In the genomic region with DNA sequence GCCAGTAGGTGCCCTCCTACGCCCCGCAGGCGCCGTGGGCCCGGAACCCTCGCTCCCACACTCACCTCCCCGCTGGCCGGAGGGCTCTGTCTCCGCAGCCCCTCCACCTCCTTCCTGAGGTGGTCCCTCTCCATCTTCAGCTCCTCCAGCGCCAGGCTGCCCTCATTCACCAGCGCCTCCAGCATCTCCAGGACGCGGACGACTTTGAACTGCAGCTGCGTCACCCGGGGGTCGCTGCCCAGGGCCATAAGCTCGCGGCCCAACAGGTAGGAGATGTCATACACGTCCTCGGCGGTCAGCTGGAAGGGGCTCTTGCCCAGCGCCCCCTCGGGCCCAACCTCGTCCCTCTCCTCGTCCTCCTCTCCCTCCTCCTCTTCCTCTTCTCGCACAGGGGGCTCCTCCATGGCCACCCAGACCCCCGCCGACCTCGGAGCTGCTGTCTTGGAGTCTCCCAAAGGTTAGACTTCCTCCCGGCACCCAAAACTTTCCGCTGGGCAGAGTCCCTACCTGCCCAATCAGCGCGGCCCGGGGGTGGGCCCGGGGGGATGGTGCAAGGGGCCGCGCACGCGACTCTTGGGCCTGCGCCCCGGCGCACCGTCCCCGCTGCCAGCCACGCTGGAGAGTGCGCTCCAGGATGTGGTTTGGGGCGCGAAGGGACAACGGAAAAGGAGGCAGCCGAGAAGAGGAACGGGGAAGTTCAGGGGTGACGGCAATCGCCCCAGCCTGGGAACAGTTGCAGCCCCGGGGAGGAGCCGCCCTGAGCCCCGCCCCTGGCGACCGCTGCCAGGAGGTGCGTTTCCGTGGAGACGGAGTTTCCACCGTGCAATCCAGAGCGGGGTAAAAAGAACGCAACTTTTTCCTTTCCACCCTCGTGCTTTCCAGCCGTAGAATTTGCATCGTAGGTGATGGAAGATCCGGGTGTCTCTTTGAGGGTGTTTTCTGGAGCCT, we compare ENCODE assay signal across 1 cellular context.
TF ChIP-seq lines count a peak whose summit lies in the region.

A gene with protein sequence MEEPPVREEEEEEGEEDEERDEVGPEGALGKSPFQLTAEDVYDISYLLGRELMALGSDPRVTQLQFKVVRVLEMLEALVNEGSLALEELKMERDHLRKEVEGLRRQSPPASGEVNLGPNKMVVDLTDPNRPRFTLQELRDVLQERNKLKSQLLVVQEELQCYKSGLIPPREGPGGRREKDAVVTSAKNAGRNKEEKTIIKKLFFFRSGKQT (minus strand): TSS at position 668 of the 948 bp plus-strand sequence. CDS start 264 bp downstream, at position 404.

TF ChIP-seq in HepG2, 621 proteins besides CTCF, POLR2A, EP300 and RAD21 (continued from another document and continues in another):
- no peak for TF ChIP-seq ZFP41 (CRISPR knock-in tag; IDR thresholded peaks at IDR 0.05; ENCODE audit: borderline replicate concordance)
- TF ChIP-seq ZNF33B (CRISPR knock-in tag; IDR thresholded peaks at IDR 0.05): peak; percentile 93
- TF ChIP-seq, protein P1, sequence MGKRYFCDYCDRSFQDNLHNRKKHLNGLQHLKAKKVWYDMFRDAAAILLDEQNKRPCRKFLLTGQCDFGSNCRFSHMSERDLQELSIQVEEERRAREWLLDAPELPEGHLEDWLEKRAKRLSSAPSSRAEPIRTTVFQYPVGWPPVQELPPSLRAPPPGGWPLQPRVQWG (CRISPR knock-in tag; IDR thresholded peaks at IDR 0.05; ENCODE audit: borderline replicate concordance, low read depth): no peak
- peak; percentile 89 for TF ChIP-seq ZNF782 (CRISPR knock-in tag; IDR thresholded peaks at IDR 0.05; ENCODE audit: borderline replicate concordance)
- TF ChIP-seq SOX5 (CRISPR knock-in tag; IDR thresholded peaks at IDR 0.05; ENCODE audit: borderline replicate concordance): no peak
- no peak; the same call in none of the 2 replicates for TF ChIP-seq MEF2D (CRISPR knock-in tag; IDR thresholded peaks at IDR 0.05)
- TF ChIP-seq, protein P2, sequence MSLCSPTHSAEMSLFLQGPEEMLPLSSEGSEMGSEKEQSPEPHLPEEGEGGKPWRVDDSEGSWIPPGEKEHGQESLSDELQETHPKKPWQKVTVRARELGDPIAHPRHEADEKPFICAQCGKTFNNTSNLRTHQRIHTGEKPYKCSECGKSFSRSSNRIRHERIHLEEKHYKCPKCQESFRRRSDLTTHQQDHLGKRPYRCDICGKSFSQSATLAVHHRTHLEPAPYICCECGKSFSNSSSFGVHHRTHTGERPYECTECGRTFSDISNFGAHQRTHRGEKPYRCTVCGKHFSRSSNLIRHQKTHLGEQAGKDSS (CRISPR knock-in tag; IDR thresholded peaks at IDR 0.05; ENCODE audit: borderline replicate concordance, low read depth): no peak
- 0 out of 2 replicates have a peak, but pooled peaks have one; percentile 16 for TF ChIP-seq YEATS2 (CRISPR knock-in tag; IDR thresholded peaks at IDR 0.05; ENCODE audit: borderline replicate concordance)
- TF ChIP-seq SMAD1 (CRISPR knock-in tag; IDR thresholded peaks at IDR 0.05; ENCODE audit: borderline replicate concordance, low read depth): 0 out of 2 replicates have a peak, but pooled peaks have one; percentile 36
- TF ChIP-seq, protein P3, sequence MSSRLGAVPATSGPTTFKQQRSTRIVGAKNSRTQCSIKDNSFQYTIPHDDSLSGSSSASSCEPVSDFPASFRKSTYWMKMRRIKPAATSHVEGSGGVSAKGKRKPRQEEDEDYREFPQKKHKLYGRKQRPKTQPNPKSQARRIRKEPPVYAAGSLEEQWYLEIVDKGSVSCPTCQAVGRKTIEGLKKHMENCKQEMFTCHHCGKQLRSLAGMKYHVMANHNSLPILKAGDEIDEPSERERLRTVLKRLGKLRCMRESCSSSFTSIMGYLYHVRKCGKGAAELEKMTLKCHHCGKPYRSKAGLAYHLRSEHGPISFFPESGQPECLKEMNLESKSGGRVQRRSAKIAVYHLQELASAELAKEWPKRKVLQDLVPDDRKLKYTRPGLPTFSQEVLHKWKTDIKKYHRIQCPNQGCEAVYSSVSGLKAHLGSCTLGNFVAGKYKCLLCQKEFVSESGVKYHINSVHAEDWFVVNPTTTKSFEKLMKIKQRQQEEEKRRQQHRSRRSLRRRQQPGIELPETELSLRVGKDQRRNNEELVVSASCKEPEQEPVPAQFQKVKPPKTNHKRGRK (CRISPR knock-in tag; IDR thresholded peaks at IDR 0.05): no peak
- no peak for TF ChIP-seq ZFP36 (IDR thresholded peaks at IDR 0.05; ENCODE audit: borderline replicate concordance, low read depth, low read length, partially characterized antibody)
- peak; percentile 35 for TF ChIP-seq RBM22 (optimal IDR thresholded peaks at IDR 0.05; ENCODE audit: low read length)
- TF ChIP-seq, protein P4, sequence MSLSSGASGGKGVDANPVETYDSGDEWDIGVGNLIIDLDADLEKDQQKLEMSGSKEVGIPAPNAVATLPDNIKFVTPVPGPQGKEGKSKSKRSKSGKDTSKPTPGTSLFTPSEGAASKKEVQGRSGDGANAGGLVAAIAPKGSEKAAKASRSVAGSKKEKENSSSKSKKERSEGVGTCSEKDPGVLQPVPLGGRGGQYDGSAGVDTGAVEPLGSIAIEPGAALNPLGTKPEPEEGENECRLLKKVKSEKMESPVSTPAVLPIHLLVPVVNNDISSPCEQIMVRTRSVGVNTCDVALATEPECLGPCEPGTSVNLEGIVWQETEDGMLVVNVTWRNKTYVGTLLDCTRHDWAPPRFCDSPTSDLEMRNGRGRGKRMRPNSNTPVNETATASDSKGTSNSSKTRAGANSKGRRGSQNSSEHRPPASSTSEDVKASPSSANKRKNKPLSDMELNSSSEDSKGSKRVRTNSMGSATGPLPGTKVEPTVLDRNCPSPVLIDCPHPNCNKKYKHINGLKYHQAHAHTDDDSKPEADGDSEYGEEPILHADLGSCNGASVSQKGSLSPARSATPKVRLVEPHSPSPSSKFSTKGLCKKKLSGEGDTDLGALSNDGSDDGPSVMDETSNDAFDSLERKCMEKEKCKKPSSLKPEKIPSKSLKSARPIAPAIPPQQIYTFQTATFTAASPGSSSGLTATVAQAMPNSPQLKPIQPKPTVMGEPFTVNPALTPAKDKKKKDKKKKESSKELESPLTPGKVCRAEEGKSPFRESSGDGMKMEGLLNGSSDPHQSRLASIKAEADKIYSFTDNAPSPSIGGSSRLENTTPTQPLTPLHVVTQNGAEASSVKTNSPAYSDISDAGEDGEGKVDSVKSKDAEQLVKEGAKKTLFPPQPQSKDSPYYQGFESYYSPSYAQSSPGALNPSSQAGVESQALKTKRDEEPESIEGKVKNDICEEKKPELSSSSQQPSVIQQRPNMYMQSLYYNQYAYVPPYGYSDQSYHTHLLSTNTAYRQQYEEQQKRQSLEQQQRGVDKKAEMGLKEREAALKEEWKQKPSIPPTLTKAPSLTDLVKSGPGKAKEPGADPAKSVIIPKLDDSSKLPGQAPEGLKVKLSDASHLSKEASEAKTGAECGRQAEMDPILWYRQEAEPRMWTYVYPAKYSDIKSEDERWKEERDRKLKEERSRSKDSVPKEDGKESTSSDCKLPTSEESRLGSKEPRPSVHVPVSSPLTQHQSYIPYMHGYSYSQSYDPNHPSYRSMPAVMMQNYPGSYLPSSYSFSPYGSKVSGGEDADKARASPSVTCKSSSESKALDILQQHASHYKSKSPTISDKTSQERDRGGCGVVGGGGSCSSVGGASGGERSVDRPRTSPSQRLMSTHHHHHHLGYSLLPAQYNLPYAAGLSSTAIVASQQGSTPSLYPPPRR (CRISPR knock-in tag; IDR thresholded peaks at IDR 0.05; ENCODE audit: borderline replicate concordance): 0 out of 2 replicates have a peak, but pooled peaks have one; percentile 27
- TF ChIP-seq POGZ (CRISPR knock-in tag; IDR thresholded peaks at IDR 0.05): 0 out of 2 replicates have a peak, but pooled peaks have one; percentile 45
- TF ChIP-seq, protein P5, sequence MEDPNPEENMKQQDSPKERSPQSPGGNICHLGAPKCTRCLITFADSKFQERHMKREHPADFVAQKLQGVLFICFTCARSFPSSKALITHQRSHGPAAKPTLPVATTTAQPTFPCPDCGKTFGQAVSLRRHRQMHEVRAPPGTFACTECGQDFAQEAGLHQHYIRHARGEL (CRISPR knock-in tag; IDR thresholded peaks at IDR 0.05): no peak
- TF ChIP-seq DMAP1 (CRISPR knock-in tag; IDR thresholded peaks at IDR 0.05): peak; percentile 65; the same call in 1 of the 2 replicates
- TF ChIP-seq, protein P6, sequence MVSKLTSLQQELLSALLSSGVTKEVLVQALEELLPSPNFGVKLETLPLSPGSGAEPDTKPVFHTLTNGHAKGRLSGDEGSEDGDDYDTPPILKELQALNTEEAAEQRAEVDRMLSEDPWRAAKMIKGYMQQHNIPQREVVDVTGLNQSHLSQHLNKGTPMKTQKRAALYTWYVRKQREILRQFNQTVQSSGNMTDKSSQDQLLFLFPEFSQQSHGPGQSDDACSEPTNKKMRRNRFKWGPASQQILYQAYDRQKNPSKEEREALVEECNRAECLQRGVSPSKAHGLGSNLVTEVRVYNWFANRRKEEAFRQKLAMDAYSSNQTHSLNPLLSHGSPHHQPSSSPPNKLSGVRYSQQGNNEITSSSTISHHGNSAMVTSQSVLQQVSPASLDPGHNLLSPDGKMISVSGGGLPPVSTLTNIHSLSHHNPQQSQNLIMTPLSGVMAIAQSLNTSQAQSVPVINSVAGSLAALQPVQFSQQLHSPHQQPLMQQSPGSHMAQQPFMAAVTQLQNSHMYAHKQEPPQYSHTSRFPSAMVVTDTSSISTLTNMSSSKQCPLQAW (CRISPR knock-in tag; IDR thresholded peaks at IDR 0.05): peak; percentile 46; the same call in 1 of the 2 replicates
- peak; percentile 72 for TF ChIP-seq NR2C2 (CRISPR knock-in tag; IDR thresholded peaks at IDR 0.05; ENCODE audit: borderline replicate concordance)
- TF ChIP-seq, protein P7, sequence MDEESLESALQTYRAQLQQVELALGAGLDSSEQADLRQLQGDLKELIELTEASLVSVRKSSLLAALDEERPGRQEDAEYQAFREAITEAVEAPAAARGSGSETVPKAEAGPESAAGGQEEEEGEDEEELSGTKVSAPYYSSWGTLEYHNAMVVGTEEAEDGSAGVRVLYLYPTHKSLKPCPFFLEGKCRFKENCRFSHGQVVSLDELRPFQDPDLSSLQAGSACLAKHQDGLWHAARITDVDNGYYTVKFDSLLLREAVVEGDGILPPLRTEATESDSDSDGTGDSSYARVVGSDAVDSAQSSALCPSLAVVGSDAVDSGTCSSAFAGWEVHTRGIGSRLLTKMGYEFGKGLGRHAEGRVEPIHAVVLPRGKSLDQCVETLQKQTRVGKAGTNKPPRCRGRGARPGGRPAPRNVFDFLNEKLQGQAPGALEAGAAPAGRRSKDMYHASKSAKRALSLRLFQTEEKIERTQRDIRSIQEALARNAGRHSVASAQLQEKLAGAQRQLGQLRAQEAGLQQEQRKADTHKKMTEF (CRISPR knock-in tag; IDR thresholded peaks at IDR 0.05): peak; percentile 41; the same call in 1 of the 2 replicates
- 0 out of 2 replicates have a peak, but pooled peaks have one; percentile 58 for TF ChIP-seq WIZ (CRISPR knock-in tag; IDR thresholded peaks at IDR 0.05)
- TF ChIP-seq ZNF614 (CRISPR knock-in tag; IDR thresholded peaks at IDR 0.05; ENCODE audit: borderline replicate concordance): no peak
- TF ChIP-seq ZMYM4 (CRISPR knock-in tag; IDR thresholded peaks at IDR 0.05): peak; percentile 36; the same call in 1 of the 2 replicates
- peak; percentile 36; the same call in 1 of the 2 replicates for TF ChIP-seq ZNF891 (CRISPR knock-in tag; IDR thresholded peaks at IDR 0.05)
- TF ChIP-seq NFE2 (CRISPR knock-in tag; IDR thresholded peaks at IDR 0.05): no peak
- TF ChIP-seq RFX3 (CRISPR knock-in tag; IDR thresholded peaks at IDR 0.05): peak; percentile 63; the same call in 1 of the 2 replicates
- TF ChIP-seq, protein P8, sequence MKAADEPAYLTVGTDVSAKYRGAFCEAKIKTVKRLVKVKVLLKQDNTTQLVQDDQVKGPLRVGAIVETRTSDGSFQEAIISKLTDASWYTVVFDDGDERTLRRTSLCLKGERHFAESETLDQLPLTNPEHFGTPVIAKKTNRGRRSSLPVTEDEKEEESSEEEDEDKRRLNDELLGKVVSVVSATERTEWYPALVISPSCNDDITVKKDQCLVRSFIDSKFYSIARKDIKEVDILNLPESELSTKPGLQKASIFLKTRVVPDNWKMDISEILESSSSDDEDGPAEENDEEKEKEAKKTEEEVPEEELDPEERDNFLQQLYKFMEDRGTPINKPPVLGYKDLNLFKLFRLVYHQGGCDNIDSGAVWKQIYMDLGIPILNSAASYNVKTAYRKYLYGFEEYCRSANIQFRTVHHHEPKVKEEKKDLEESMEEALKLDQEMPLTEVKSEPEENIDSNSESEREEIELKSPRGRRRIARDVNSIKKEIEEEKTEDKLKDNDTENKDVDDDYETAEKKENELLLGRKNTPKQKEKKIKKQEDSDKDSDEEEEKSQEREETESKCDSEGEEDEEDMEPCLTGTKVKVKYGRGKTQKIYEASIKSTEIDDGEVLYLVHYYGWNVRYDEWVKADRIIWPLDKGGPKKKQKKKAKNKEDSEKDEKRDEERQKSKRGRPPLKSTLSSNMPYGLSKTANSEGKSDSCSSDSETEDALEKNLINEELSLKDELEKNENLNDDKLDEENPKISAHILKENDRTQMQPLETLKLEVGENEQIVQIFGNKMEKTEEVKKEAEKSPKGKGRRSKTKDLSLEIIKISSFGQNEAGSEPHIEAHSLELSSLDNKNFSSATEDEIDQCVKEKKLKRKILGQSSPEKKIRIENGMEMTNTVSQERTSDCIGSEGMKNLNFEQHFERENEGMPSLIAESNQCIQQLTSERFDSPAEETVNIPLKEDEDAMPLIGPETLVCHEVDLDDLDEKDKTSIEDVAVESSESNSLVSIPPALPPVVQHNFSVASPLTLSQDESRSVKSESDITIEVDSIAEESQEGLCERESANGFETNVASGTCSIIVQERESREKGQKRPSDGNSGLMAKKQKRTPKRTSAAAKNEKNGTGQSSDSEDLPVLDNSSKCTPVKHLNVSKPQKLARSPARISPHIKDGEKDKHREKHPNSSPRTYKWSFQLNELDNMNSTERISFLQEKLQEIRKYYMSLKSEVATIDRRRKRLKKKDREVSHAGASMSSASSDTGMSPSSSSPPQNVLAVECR (CRISPR knock-in tag; IDR thresholded peaks at IDR 0.05; ENCODE audit: borderline replicate concordance): peak; percentile 89
- TF ChIP-seq, protein P9, sequence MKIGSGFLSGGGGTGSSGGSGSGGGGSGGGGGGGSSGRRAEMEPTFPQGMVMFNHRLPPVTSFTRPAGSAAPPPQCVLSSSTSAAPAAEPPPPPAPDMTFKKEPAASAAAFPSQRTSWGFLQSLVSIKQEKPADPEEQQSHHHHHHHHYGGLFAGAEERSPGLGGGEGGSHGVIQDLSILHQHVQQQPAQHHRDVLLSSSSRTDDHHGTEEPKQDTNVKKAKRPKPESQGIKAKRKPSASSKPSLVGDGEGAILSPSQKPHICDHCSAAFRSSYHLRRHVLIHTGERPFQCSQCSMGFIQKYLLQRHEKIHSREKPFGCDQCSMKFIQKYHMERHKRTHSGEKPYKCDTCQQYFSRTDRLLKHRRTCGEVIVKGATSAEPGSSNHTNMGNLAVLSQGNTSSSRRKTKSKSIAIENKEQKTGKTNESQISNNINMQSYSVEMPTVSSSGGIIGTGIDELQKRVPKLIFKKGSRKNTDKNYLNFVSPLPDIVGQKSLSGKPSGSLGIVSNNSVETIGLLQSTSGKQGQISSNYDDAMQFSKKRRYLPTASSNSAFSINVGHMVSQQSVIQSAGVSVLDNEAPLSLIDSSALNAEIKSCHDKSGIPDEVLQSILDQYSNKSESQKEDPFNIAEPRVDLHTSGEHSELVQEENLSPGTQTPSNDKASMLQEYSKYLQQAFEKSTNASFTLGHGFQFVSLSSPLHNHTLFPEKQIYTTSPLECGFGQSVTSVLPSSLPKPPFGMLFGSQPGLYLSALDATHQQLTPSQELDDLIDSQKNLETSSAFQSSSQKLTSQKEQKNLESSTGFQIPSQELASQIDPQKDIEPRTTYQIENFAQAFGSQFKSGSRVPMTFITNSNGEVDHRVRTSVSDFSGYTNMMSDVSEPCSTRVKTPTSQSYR (CRISPR knock-in tag; IDR thresholded peaks at IDR 0.05; ENCODE audit: borderline replicate concordance): 0 out of 2 replicates have a peak, but pooled peaks have one; percentile 14
- TF ChIP-seq ZNF552 (CRISPR knock-in tag; IDR thresholded peaks at IDR 0.05; ENCODE audit: borderline replicate concordance): 0 out of 2 replicates have a peak, but pooled peaks have one; percentile 75
- 0 out of 2 replicates have a peak, but pooled peaks have one; percentile 31 for TF ChIP-seq PAX8 (CRISPR knock-in tag; IDR thresholded peaks at IDR 0.05; ENCODE audit: borderline replicate concordance)
- 0 out of 2 replicates have a peak, but pooled peaks have one; percentile 45 for TF ChIP-seq ZNF224 (CRISPR knock-in tag; IDR thresholded peaks at IDR 0.05)
- peak; percentile 47 for TF ChIP-seq HDAC1 (CRISPR knock-in tag; IDR thresholded peaks at IDR 0.05)
